ENCODE assay signal across 9 cellular contexts in the genomic region with DNA sequence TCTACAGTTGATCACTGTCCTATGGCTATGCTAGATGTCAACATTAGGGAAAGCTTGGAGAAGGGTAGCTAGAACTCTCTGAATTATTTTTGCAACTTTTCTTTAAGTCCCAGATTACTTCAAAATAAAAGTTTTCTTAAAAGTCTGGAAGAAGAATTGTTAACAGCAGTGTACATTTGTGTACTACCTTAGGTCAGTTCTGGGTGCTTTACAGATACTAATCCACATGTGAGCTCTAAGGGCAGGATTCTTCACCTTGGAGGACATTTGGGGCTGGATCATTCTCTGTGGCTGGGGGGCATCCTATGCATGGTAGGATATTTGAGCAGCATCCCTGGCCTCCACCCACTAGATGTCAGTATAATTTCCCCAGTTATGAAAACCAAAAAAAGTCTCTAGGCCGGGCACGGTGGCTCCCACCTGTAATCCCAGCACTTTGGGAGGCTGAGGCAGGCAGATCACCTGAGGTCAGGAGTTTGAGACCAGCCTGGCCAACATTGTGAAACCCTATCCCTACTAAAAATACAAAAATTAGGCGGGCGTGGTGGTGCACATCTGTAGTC. TPM values are rescaled to one million over a fixed set of nuclear protein-coding genes. Genes with fewer than 3 reads are reported as not detected.
A peak's percentile ranks its signal among the peaks of the same experiment; 100 is the strongest.
DNase-seq lines count a peak whose midpoint lies in the region; ATAC-seq and TF ChIP-seq lines count a peak whose summit lies in the region.
"Had no signal": no experiment of that assay in that cellular context is flagged by ENCODE, and none has a peak within 500 bp of the region (broad histone marks: within the 10 kb centered on the region; RNA-seq: fewer than 3 reads in every experiment).

No MANE protein-coding gene starts in this region.

- TF ChIP-seq EP300 in neural cell (conservative IDR thresholded peaks at IDR 0.05; ENCODE audit: poor library complexity, severe bottlenecking), result no peak

- no peak for TF ChIP-seq RAD21 in neural cell (conservative IDR thresholded peaks at IDR 0.05)

- intact Hi-C loops in activated T-helper 1 cell treated with anti-CD3 and anti-CD28 coated beads, Interleukin-12 subunit alpha, Interleukin-12 subunit beta, Interleukin-2, Interleukin-4 antibody, amounts not matched to agents 30 ng/mL and 10 ng/mL and 1 ng/mL, durations not matched to agents 14 hours and 24 hours and 36 hours (cut with micrococcal nuclease), result no loop called here
- intact Hi-C loops in head of caudate nucleus (cut with DNase I), result no loop called here

- H3F3A ChIP-seq in neural cell (ENCODE audit: insufficient read depth, low read length, poor library complexity, severe bottlenecking), result no peaks in the 10 kb centered on the region

- H3K36me3 Mint-ChIP-seq in activated T-cell treated with anti-CD3 and anti-CD28 coated beads, Interleukin-2, amount 50 U/mL, for 24 hours (ENCODE audit: low read depth), result peaks cover 3% of the 10 kb centered on the region
- no peaks in the 10 kb centered on the region for H3K36me3 Mint-ChIP-seq in activated T-cell treated with anti-CD3 and anti-CD28 coated beads, Interleukin-2, amount 50 U/mL, for 4 hours (ENCODE audit: insufficient read depth)
- H3K36me3 Mint-ChIP-seq in activated T-helper 1 cell treated with anti-CD3 and anti-CD28 coated beads, Interleukin-12 subunit alpha, Interleukin-12 subunit beta, Interleukin-2, Interleukin-4 antibody, amounts not matched to agents 30 ng/mL and 10 ng/mL and 1 ng/mL, durations not matched to agents 14 hours and 24 hours and 36 hours (ENCODE audit: low read depth), result no peaks in the 10 kb centered on the region
- H3K36me3 Mint-ChIP-seq: stimulated activated effector memory CD8-positive, alpha-beta T cell treated with anti-CD3 and anti-CD28 coated beads, Interleukin-12 subunit alpha, Interleukin-12 subunit beta, amount 100 ng/mL, for 72 hours had no signal

- TF ChIP-seq CTCF in neural cell (IDR thresholded peaks at IDR 0.05; ENCODE audit: poor library complexity, severe bottlenecking), result peak; percentile 37

- no peaks in the 10 kb centered on the region for H4K20me1 ChIP-seq in neural cell (ENCODE audit: insufficient read depth)

- no peaks in the 10 kb centered on the region for H3K27me3 Mint-ChIP-seq in activated T-cell treated with anti-CD3 and anti-CD28 coated beads, Interleukin-2, amount 50 U/mL, for 24 hours
- no peaks in the 10 kb centered on the region for H3K27me3 Mint-ChIP-seq in activated T-cell treated with anti-CD3 and anti-CD28 coated beads, Interleukin-2, amount 50 U/mL, for 4 hours (ENCODE audit: low read depth)
- peaks cover 2% of the 10 kb centered on the region for H3K27me3 Mint-ChIP-seq in activated T-helper 1 cell treated with anti-CD3 and anti-CD28 coated beads, Interleukin-12 subunit alpha, Interleukin-12 subunit beta, Interleukin-2, Interleukin-4 antibody, amounts not matched to agents 30 ng/mL and 10 ng/mL and 1 ng/mL, durations not matched to agents 14 hours and 24 hours and 36 hours (ENCODE audit: insufficient read depth)

- no peak for ATAC-seq in activated T-cell treated with anti-CD3 and anti-CD28 coated beads, Interleukin-2, amount 50 U/mL, for 4 hours
- ATAC-seq: stimulated activated effector memory CD8-positive, alpha-beta T cell treated with anti-CD3 and anti-CD28 coated beads, Interleukin-12 subunit alpha, Interleukin-12 subunit beta, amount 100 ng/mL, for 72 hours had no signal

- peaks cover 3% of the 10 kb centered on the region for H3K9me3 Mint-ChIP-seq in activated T-cell treated with anti-CD3 and anti-CD28 coated beads, Interleukin-2, amount 50 U/mL, for 24 hours
- no peaks in the 10 kb centered on the region for H3K9me3 Mint-ChIP-seq in activated T-cell treated with anti-CD3 and anti-CD28 coated beads, Interleukin-2, amount 50 U/mL, for 4 hours
- H3K9me3 Mint-ChIP-seq in activated T-helper 1 cell treated with anti-CD3 and anti-CD28 coated beads, Interleukin-12 subunit alpha, Interleukin-12 subunit beta, Interleukin-2, Interleukin-4 antibody, amounts not matched to agents 30 ng/mL and 10 ng/mL and 1 ng/mL, durations not matched to agents 14 hours and 24 hours and 36 hours, result no peaks in the 10 kb centered on the region
- H3K9me3 Mint-ChIP-seq: stimulated activated effector memory CD8-positive, alpha-beta T cell treated with anti-CD3 and anti-CD28 coated beads, Interleukin-12 subunit alpha, Interleukin-12 subunit beta, amount 100 ng/mL, for 72 hours had no signal

- H3K9ac ChIP-seq in neural cell (ENCODE audit: low read length), result no peak overlapping the region

- H3K27ac ChIP-seq in neural cell (ENCODE audit: low read length), result no peak overlapping the region

- no peaks in the 10 kb centered on the region for H3K27me3 ChIP-seq in neural cell (ENCODE audit: insufficient read depth, low read depth, low read length)

- no peaks in the 10 kb centered on the region for H3K9me3 ChIP-seq in neural cell (ENCODE audit: low read length)

- H3K4me1 Mint-ChIP-seq in activated T-cell treated with anti-CD3 and anti-CD28 coated beads, Interleukin-2, amount 50 U/mL, for 24 hours (ENCODE audit: low read depth), result peaks cover 23% of the 10 kb centered on the region
- peaks cover 18% of the 10 kb centered on the region for H3K4me1 Mint-ChIP-seq in activated T-cell treated with anti-CD3 and anti-CD28 coated beads, Interleukin-2, amount 50 U/mL, for 4 hours (ENCODE audit: low read depth)
- H3K4me1 Mint-ChIP-seq in activated T-helper 1 cell treated with anti-CD3 and anti-CD28 coated beads, Interleukin-12 subunit alpha, Interleukin-12 subunit beta, Interleukin-2, Interleukin-4 antibody, amounts not matched to agents 30 ng/mL and 10 ng/mL and 1 ng/mL, durations not matched to agents 14 hours and 24 hours and 36 hours (ENCODE audit: low read depth), result peaks cover 11% of the 10 kb centered on the region

- DNase-seq in activated T-cell treated with anti-CD3 and anti-CD28 coated beads, Interleukin-2, amount 50 U/mL, for 24 hours, result peak; percentile 49
- no peak for DNase-seq in activated T-cell treated with anti-CD3 and anti-CD28 coated beads, Interleukin-2, amount 50 U/mL, for 4 hours
- DNase-seq in Jurkat, Clone E6-1 (ENCODE audit: low read depth, low spot score), result peak; percentile 61
- DNase-seq in activated T-helper 1 cell treated with anti-CD3 and anti-CD28 coated beads, Interleukin-12 subunit alpha, Interleukin-12 subunit beta, Interleukin-2, Interleukin-4 antibody, amounts not matched to agents 30 ng/mL and 10 ng/mL and 1 ng/mL, durations not matched to agents 14 hours and 24 hours and 36 hours (ENCODE audit: low spot score), result peak; percentile 17
- DNase-seq in C1 segment of cervical spinal cord (lab: John Stamatoyannopoulos, UW), result no peak
- no peak for DNase-seq in NCI-H1105 treated with DMSO at 0.1 percent for 48 hours (lab: John Stamatoyannopoulos, UW)
- DNase-seq in head of caudate nucleus, result no peak

- H3K4me2 ChIP-seq in neural cell (ENCODE audit: low read length), result no peak overlapping the region

- H3K9me2 ChIP-seq in neural cell (ENCODE audit: insufficient read depth, low read length), result no peaks in the 10 kb centered on the region

- H3K27ac Mint-ChIP-seq in activated T-cell treated with anti-CD3 and anti-CD28 coated beads, Interleukin-2, amount 50 U/mL, for 24 hours, result peak overlapping the region; percentile 22
- no peak overlapping the region for H3K27ac Mint-ChIP-seq in activated T-helper 1 cell treated with anti-CD3 and anti-CD28 coated beads, Interleukin-12 subunit alpha, Interleukin-12 subunit beta, Interleukin-2, Interleukin-4 antibody, amounts not matched to agents 30 ng/mL and 10 ng/mL and 1 ng/mL, durations not matched to agents 14 hours and 24 hours and 36 hours

- H3K36me3 ChIP-seq in neural cell (ENCODE audit: insufficient read depth, low read length), result no peaks in the 10 kb centered on the region

- H3K79me2 ChIP-seq in neural cell (replicated peaks; ENCODE audit: insufficient read depth, low read length), result peaks cover 4% of the 10 kb centered on the region

- no peak overlapping the region for H2AFZ ChIP-seq in neural cell (ENCODE audit: low read depth, low read length)

- no peak overlapping the region for H3K4me3 ChIP-seq in Jurkat, Clone E6-1 (ENCODE audit: low read length)
- no peak overlapping the region for H3K4me3 ChIP-seq in neural cell (ENCODE audit: low read length)

- no peak overlapping the region for H3K4me3 Mint-ChIP-seq in activated T-cell treated with anti-CD3 and anti-CD28 coated beads, Interleukin-2, amount 50 U/mL, for 24 hours
- H3K4me3 Mint-ChIP-seq in activated T-cell treated with anti-CD3 and anti-CD28 coated beads, Interleukin-2, amount 50 U/mL, for 4 hours, result no peak overlapping the region
- H3K4me3 Mint-ChIP-seq in activated T-helper 1 cell treated with anti-CD3 and anti-CD28 coated beads, Interleukin-12 subunit alpha, Interleukin-12 subunit beta, Interleukin-2, Interleukin-4 antibody, amounts not matched to agents 30 ng/mL and 10 ng/mL and 1 ng/mL, durations not matched to agents 14 hours and 24 hours and 36 hours, result peak overlapping the region; percentile 2
- H3K4me3 Mint-ChIP-seq: stimulated activated effector memory CD8-positive, alpha-beta T cell treated with anti-CD3 and anti-CD28 coated beads, Interleukin-12 subunit alpha, Interleukin-12 subunit beta, amount 100 ng/mL, for 72 hours had no signal

RNA-seq across cellular contexts. Expression of a gene that starts 2.8 kb away (rescaled TPM):
- 1 to 10 TPM; 7.3 to 9.3 (median 8.9) TPM for total RNA-seq in activated T-cell treated with anti-CD3 and anti-CD28 coated beads, Interleukin-2, amount 50 U/mL, for 4 hours
- polyA plus RNA-seq in Jurkat, Clone E6-1 (2012; ENCODE audit: insufficient read depth, insufficient read length), result 12.5 TPM
- total RNA-seq in activated T-helper 1 cell treated with anti-CD3 and anti-CD28 coated beads, Interleukin-12 subunit alpha, Interleukin-12 subunit beta, Interleukin-2, Interleukin-4 antibody, amounts not matched to agents 30 ng/mL and 10 ng/mL and 1 ng/mL, durations not matched to agents 14 hours and 24 hours and 36 hours, result 16.6 and 20.5 TPM in 2 replicates
- polyA plus RNA-seq in neural cell, result 6.2 and 8.5 TPM in 2 replicates
- polyA minus RNA-seq in neural cell, result 5.1 and 5.2 TPM in 2 replicates

RNA-seq across cellular contexts. Expression of a gene that starts 2.9 kb away (rescaled TPM):
- total RNA-seq in activated T-cell treated with anti-CD3 and anti-CD28 coated beads, Interleukin-2, amount 50 U/mL, for 4 hours, result 10 to 100 TPM; 34.1 to 40.2 (median 39.6) TPM
- polyA plus RNA-seq in Jurkat, Clone E6-1 (2012; ENCODE audit: insufficient read depth, insufficient read length), result 42.3 TPM
- 43.9 and 45.6 TPM in 2 replicates for total RNA-seq in activated T-helper 1 cell treated with anti-CD3 and anti-CD28 coated beads, Interleukin-12 subunit alpha, Interleukin-12 subunit beta, Interleukin-2, Interleukin-4 antibody, amounts not matched to agents 30 ng/mL and 10 ng/mL and 1 ng/mL, durations not matched to agents 14 hours and 24 hours and 36 hours
- 24.5 and 26.9 TPM in 2 replicates for polyA plus RNA-seq in neural cell
- 10.7 and 11.1 TPM in 2 replicates for polyA minus RNA-seq in neural cell

RNA-seq across cellular contexts. Expression of a gene that starts 26.1 kb away (rescaled TPM):
- total RNA-seq in activated T-cell treated with anti-CD3 and anti-CD28 coated beads, Interleukin-2, amount 50 U/mL, for 4 hours, result under 1 TPM in 1 of 3 donors, not detected in 2; 0.52 TPM
- polyA plus RNA-seq in Jurkat, Clone E6-1 (2012; ENCODE audit: insufficient read depth, insufficient read length), result 1.5 TPM
- 1.5 and 3.1 TPM in 2 replicates for total RNA-seq in activated T-helper 1 cell treated with anti-CD3 and anti-CD28 coated beads, Interleukin-12 subunit alpha, Interleukin-12 subunit beta, Interleukin-2, Interleukin-4 antibody, amounts not matched to agents 30 ng/mL and 10 ng/mL and 1 ng/mL, durations not matched to agents 14 hours and 24 hours and 36 hours
- polyA plus RNA-seq in neural cell, result 3.2 and 3.8 TPM in 2 replicates
- polyA minus RNA-seq in neural cell, result not detected in 2 replicates

RNA-seq across cellular contexts. Expression of a gene that starts 35.1 kb away (rescaled TPM):
- total RNA-seq in activated T-cell treated with anti-CD3 and anti-CD28 coated beads, Interleukin-2, amount 50 U/mL, for 4 hours, result under 1 TPM in 2 of 3 donors, not detected in 1; 0.08 to 0.30 TPM
- not detected for polyA plus RNA-seq in Jurkat, Clone E6-1 (2012; ENCODE audit: insufficient read depth, insufficient read length)
- total RNA-seq in activated T-helper 1 cell treated with anti-CD3 and anti-CD28 coated beads, Interleukin-12 subunit alpha, Interleukin-12 subunit beta, Interleukin-2, Interleukin-4 antibody, amounts not matched to agents 30 ng/mL and 10 ng/mL and 1 ng/mL, durations not matched to agents 14 hours and 24 hours and 36 hours, result not detected in 2 replicates
- not detected in 2 replicates for polyA plus RNA-seq in neural cell
- polyA minus RNA-seq in neural cell, result not detected in 2 replicates

RNA-seq across cellular contexts. Expression of a gene that starts 49.2 kb away (rescaled TPM):
- total RNA-seq in activated T-cell treated with anti-CD3 and anti-CD28 coated beads, Interleukin-2, amount 50 U/mL, for 4 hours, result 10 to 100 TPM; 65.2 to 75.4 (median 66.2) TPM
- polyA plus RNA-seq in Jurkat, Clone E6-1 (2012; ENCODE audit: insufficient read depth, insufficient read length), result 79.0 TPM
- total RNA-seq in activated T-helper 1 cell treated with anti-CD3 and anti-CD28 coated beads, Interleukin-12 subunit alpha, Interleukin-12 subunit beta, Interleukin-2, Interleukin-4 antibody, amounts not matched to agents 30 ng/mL and 10 ng/mL and 1 ng/mL, durations not matched to agents 14 hours and 24 hours and 36 hours, result 57.8 and 61.5 TPM in 2 replicates
- 39.4 and 57.6 TPM in 2 replicates for polyA plus RNA-seq in neural cell
- polyA minus RNA-seq in neural cell, result 27.4 and 27.8 TPM in 2 replicates

Comparison
In these comparisons a context has a peak if more than half of its experiments do, and no peak if none do; other contexts are left out.
1. DNase-seq: peak in activated T-cell treated with anti-CD3 and anti-CD28 coated beads, Interleukin-2, amount 50 U/mL, for 24 hours (single experiment), Jurkat, Clone E6-1 (single experiment) and activated T-helper 1 cell treated with anti-CD3 and anti-CD28 coated beads, Interleukin-12 subunit alpha, Interleukin-12 subunit beta, Interleukin-2, Interleukin-4 antibody, amounts not matched to agents 30 ng/mL and 10 ng/mL and 1 ng/mL, durations not matched to agents 14 hours and 24 hours and 36 hours (single experiment); none in activated T-cell treated with anti-CD3 and anti-CD28 coated beads, Interleukin-2, amount 50 U/mL, for 4 hours (single experiment), C1 segment of cervical spinal cord (0 of 14), NCI-H1105 treated with DMSO at 0.1 percent for 48 hours (single experiment) and head of caudate nucleus (0 of 42).